Comparison of ENCODE assay signal across 18 cellular contexts in the genomic region with DNA sequence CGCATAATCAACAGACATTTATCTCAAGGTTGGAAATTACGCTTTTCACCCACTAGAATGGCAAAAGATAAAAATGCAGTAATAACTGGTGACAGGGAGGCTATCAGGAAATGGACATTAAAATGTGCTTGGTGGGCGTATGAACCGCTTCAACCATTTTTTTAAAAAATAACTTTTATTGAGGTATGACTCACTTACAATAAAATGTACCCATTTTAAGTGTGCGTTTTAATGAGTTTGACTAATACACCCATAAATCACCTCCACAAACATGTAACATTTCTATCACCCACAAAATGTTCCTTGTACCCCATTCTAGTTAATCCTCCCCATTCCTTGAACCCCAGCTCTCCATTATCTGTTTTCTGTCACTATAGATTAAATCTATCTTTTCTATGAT.
DNase-seq lines count a peak whose midpoint lies in the region; ATAC-seq, FAIRE-seq and TF ChIP-seq lines count a peak whose summit lies in the region.
"Had no signal": no experiment of that assay in that cellular context is flagged by ENCODE, and none has a peak within 500 bp of the region (broad histone marks: within the 10 kb centered on the region; RNA-seq: fewer than 3 reads in every experiment).

No MANE protein-coding gene starts in this region.

- no peak overlapping the region for H3K4me3 Mint-ChIP-seq in effector memory CD8-positive, alpha-beta T cell
- H3K4me3 Mint-ChIP-seq: CD4-positive, alpha-beta T cell; GM23338 had no signal

- H2AFZ ChIP-seq in K562 (ENCODE audit: low read depth, low read length) = no peak overlapping the region
- H2AFZ ChIP-seq: GM23338 had no signal

- H3K9me1 ChIP-seq in K562 (ENCODE audit: control insufficient read depth, insufficient read depth, low read length) = no peaks in the 10 kb centered on the region

- POLR2A ChIA-PET in HEK293 (lab: Yijun Ruan, JAX) = no interaction called here
- POLR2A ChIA-PET in K562 (lab: Yijun Ruan, JAX) = no interaction called here

- TF ChIP-seq EP300 in K562 (IDR thresholded peaks at IDR 0.05; ENCODE audit: low read length) = no peak

- CTCF ChIA-PET in HEK293 (lab: Yijun Ruan, JAX) = interaction anchor here (0.9 to 1.1 kb wide), 2 partner anchors 47 to 70 kb away, joined by 3 read pairs; no protein-coding TSS in a partner anchor
- CTCF ChIA-PET in K562 (lab: Yijun Ruan, JAX; ENCODE audit: low intra/inter-chr PET ratio) = no interaction called here

- H3K36me3 ChIP-seq in HEK293 (ENCODE audit: control insufficient read depth in 2 of 2, insufficient read depth in 1 of 2, low read length in 2 of 2) (no peaks in the 10 kb centered on the region), K562 (ENCODE audit: control insufficient read depth, insufficient read depth, low read length) (no peaks in the 10 kb centered on the region), urinary bladder (ENCODE audit: insufficient read depth) (no peaks in the 10 kb centered on the region)

- no peak for TF ChIP-seq POLR2A in K562 (conservative IDR thresholded peaks at IDR 0.05)

- in situ Hi-C loops in K562 (cut with MboI) = no loop called here

- no TSS peak for BruUV-seq in K562 (replicated peaks; lab: Mats Ljungman, UMichigan)

- no peak overlapping the region for H3K4me3 ChIP-seq in HEK293 (ENCODE audit: low read depth, low read length)
- H3K4me3 ChIP-seq in K562 = no peak overlapping the region
- no peak overlapping the region for H3K4me3 ChIP-seq in urinary bladder (ENCODE audit: low read depth, low read length)
- H3K4me3 ChIP-seq: A549, GM23338 had no signal

- no peak overlapping the region for H3K4me2 ChIP-seq in K562 (ENCODE audit: insufficient read depth, low read length)
- H3K4me2 ChIP-seq: A549, GM23338 had no signal

- no peaks in the 10 kb centered on the region for H4K20me1 ChIP-seq in K562 (replicated peaks; ENCODE audit: control insufficient read depth, insufficient read depth, low read length)

- TF ChIP-seq RAD21 in K562 (CRISPR knock-in tag; conservative IDR thresholded peaks at IDR 0.05 in 1 of 2, IDR thresholded peaks at IDR 0.05 in 1 of 2) = no peak

- ATAC-seq in K562 = no peak
- no peak for ATAC-seq in GM18498 (IDR thresholded peaks at IDR 0.05; ENCODE audit: unreplicated experiment)
- ATAC-seq in effector memory CD8-positive, alpha-beta T cell (replicated peaks) = no peak
- ATAC-seq: A549, GM23338 had no signal

- no peak overlapping the region for H3K27ac ChIP-seq in HEK293 (ENCODE audit: extremely low read depth, low read depth, low read length)
- H3K27ac ChIP-seq in K562 (ENCODE audit: extremely low read depth, low read depth, low read length) = no peak overlapping the region
- H3K27ac ChIP-seq in urinary bladder (ENCODE audit: low read depth) = peak overlapping the region; percentile 1
- H3K27ac ChIP-seq: A549, C4-2B had no signal

- TF ChIP-seq CTCF in HEK293 (tag by site-specific recombination; IDR thresholded peaks at IDR 0.05) (no peak), K562 (IDR thresholded peaks at IDR 0.05 in 2 of 3, conservative IDR thresholded peaks at IDR 0.05 in 1 of 3; ENCODE audit: insufficient read depth in 2 of 3, low read depth in 1 of 3, low read length in 3 of 3) (no peak)

- H3K79me2 ChIP-seq in K562 (ENCODE audit: control insufficient read depth, insufficient read depth, low read length) = no peaks in the 10 kb centered on the region

- peak; percentile 56 for FAIRE-seq in K562 (lab: Jason Lieb, UNC)
- FAIRE-seq: A549, GM12892, H54 had no signal

- H3K4me1 Mint-ChIP-seq in effector memory CD8-positive, alpha-beta T cell (ENCODE audit: low read depth in 2 of 2) = no peaks in the 10 kb centered on the region
- H3K4me1 Mint-ChIP-seq: GM23338 had no signal

- no peaks in the 10 kb centered on the region for H3K36me3 Mint-ChIP-seq in effector memory CD8-positive, alpha-beta T cell (ENCODE audit: insufficient read depth)

- H3K4me1 ChIP-seq in HEK293 (ENCODE audit: control insufficient read depth, insufficient read depth, low read length) (no peaks in the 10 kb centered on the region; the same call in none of the 2 replicates), K562 (replicated peaks in 1 of 2; ENCODE audit: control insufficient read depth in 2 of 2, insufficient read depth in 2 of 2, low read length in 2 of 2) (no peaks in the 10 kb centered on the region), urinary bladder (ENCODE audit: insufficient read depth) (no peaks in the 10 kb centered on the region)
- H3K4me1 ChIP-seq: A549 had no signal

- peaks cover 2 to 14% of the 10 kb centered on the region in 2 experiments; a peak in 4 of 5 replicates for H3K27me3 ChIP-seq in K562 (ENCODE audit: control insufficient read depth in 2 of 2, insufficient read depth in 2 of 2, low read length in 2 of 2)

- WGBS in K562 (ENCODE audit: insufficient coverage, low coverage, missing lambda C conversion rate) = 1% methylated on average over 5 of the region's 5 CpGs
- WGBS in urinary bladder = 72% methylated on average over 5 of the region's 5 CpGs

- intact Hi-C loops in K562 (cut with micrococcal nuclease) = no loop called here

- H3K9me3 Mint-ChIP-seq in effector memory CD8-positive, alpha-beta T cell = no peaks in the 10 kb centered on the region
- H3K9me3 Mint-ChIP-seq: CD4-positive, alpha-beta T cell; GM23338 had no signal

- peaks cover 7 to 9% of the 10 kb centered on the region in 2 donors for H3K27me3 Mint-ChIP-seq in effector memory CD8-positive, alpha-beta T cell

- DNase-seq in LoVo (ENCODE audit: low spot score) = peak; percentile 78
- no peak for DNase-seq in K562 (ENCODE audit: extremely low read depth in 1 of 4, low spot score in 3 of 4)
- DNase-seq in activated T-cell treated with anti-CD3 and anti-CD28 coated beads, Interleukin-2, amount 50 U/mL, for 48 hours = no peak
- no peak for DNase-seq in effector memory CD8-positive, alpha-beta T cell
- DNase-seq: AML-193; CD4-positive, alpha-beta T cell; DMS153; DMS79; GDM1; HCEC 1CT had no signal

- H3K9ac ChIP-seq in K562 (ENCODE audit: insufficient read depth in 1 of 2, low read depth in 2 of 2, low read length in 2 of 2) = no peak overlapping the region

- no peak overlapping the region for H3K27ac Mint-ChIP-seq in effector memory CD8-positive, alpha-beta T cell
- H3K27ac Mint-ChIP-seq: CD4-positive, alpha-beta T cell; GM23338 had no signal

- H3K9me3 ChIP-seq in HEK293 (ENCODE audit: control insufficient read depth, insufficient read depth, low read depth, low read length) = no peaks in the 10 kb centered on the region
- no peaks in the 10 kb centered on the region for H3K9me3 ChIP-seq in K562 (replicated peaks; ENCODE audit: control insufficient read depth, insufficient read depth, low read depth, low read length)
- H3K9me3 ChIP-seq: A549 had no signal

TF ChIP-seq in HEK293, 187 proteins besides CTCF, POLR2A, EP300 and RAD21 (continues in another document):
- TF ChIP-seq REPIN1 (tag by site-specific recombination; IDR thresholded peaks at IDR 0.05; ENCODE audit: low read depth) (no peak), ZNF302 (tag by site-specific recombination; IDR thresholded peaks at IDR 0.05; ENCODE audit: low read depth) (no peak)

TF ChIP-seq in K562, 482 proteins besides CTCF, POLR2A, EP300 and RAD21:
- TF ChIP-seq OTX1 (CRISPR knock-in tag; IDR thresholded peaks at IDR 0.05) = no peak
- no peak for TF ChIP-seq ZKSCAN1 (IDR thresholded peaks at IDR 0.05; ENCODE audit: low read depth, low read length)
- TF ChIP-seq, protein P1, sequence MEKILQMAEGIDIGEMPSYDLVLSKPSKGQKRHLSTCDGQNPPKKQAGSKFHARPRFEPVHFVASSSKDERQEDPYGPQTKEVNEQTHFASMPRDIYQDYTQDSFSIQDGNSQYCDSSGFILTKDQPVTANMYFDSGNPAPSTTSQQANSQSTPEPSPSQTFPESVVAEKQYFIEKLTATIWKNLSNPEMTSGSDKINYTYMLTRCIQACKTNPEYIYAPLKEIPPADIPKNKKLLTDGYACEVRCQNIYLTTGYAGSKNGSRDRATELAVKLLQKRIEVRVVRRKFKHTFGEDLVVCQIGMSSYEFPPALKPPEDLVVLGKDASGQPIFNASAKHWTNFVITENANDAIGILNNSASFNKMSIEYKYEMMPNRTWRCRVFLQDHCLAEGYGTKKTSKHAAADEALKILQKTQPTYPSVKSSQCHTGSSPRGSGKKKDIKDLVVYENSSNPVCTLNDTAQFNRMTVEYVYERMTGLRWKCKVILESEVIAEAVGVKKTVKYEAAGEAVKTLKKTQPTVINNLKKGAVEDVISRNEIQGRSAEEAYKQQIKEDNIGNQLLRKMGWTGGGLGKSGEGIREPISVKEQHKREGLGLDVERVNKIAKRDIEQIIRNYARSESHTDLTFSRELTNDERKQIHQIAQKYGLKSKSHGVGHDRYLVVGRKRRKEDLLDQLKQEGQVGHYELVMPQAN (IDR thresholded peaks at IDR 0.05; ENCODE audit: borderline replicate concordance) = no peak
- no peak for TF ChIP-seq RBM14 (IDR thresholded peaks at IDR 0.05; ENCODE audit: borderline replicate concordance, insufficient read depth, low read depth, low read length)
- TF ChIP-seq FOXJ3 (CRISPR knock-in tag; IDR thresholded peaks at IDR 0.05) = no peak
- TF ChIP-seq HDGF (IDR thresholded peaks at IDR 0.05) = no peak
- TF ChIP-seq ZNF239 (CRISPR knock-in tag; IDR thresholded peaks at IDR 0.05) = no peak
- TF ChIP-seq ZNF668 (CRISPR knock-in tag; IDR thresholded peaks at IDR 0.05) = no peak
- TF ChIP-seq, protein P2, sequence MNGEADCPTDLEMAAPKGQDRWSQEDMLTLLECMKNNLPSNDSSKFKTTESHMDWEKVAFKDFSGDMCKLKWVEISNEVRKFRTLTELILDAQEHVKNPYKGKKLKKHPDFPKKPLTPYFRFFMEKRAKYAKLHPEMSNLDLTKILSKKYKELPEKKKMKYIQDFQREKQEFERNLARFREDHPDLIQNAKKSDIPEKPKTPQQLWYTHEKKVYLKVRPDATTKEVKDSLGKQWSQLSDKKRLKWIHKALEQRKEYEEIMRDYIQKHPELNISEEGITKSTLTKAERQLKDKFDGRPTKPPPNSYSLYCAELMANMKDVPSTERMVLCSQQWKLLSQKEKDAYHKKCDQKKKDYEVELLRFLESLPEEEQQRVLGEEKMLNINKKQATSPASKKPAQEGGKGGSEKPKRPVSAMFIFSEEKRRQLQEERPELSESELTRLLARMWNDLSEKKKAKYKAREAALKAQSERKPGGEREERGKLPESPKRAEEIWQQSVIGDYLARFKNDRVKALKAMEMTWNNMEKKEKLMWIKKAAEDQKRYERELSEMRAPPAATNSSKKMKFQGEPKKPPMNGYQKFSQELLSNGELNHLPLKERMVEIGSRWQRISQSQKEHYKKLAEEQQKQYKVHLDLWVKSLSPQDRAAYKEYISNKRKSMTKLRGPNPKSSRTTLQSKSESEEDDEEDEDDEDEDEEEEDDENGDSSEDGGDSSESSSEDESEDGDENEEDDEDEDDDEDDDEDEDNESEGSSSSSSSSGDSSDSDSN (IDR thresholded peaks at IDR 0.05; ENCODE audit: borderline replicate concordance in 1 of 2, low read depth in 2 of 2, low read length in 2 of 2) = no peak
